In the genomic region with DNA sequence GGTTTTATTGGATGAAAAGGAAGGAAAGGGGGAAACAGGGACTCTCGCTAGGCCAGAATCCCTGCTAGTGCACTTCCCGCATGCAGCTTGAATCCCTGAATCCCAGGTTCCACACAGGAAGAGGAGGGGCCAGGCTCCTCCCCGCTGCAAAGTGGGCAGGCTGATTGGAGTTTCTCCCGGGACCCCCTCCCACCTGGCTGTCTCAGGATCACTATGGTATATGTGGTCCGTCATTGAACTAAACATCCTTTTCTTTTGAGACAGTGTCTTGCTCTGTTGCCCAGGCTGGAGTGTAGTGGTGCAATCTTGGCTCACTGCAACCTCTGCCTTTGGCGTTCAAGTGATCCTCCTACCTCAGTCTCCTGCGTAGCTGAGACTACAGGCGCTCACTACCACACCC, we compare ENCODE assay signal across 18 cellular contexts.
"Had no signal": no experiment of that assay in that cellular context is flagged by ENCODE, and none has a peak within 500 bp of the region (broad histone marks: within the 10 kb centered on the region; RNA-seq: fewer than 3 reads in every experiment).

No MANE protein-coding gene starts in this region.

- H3K36me3 Mint-ChIP-seq: mesothelial cell of epicardium; neural progenitor cell; stimulated activated effector memory CD8-positive, alpha-beta T cell treated with anti-CD3 and anti-CD28 coated beads, Interleukin-12 subunit alpha, Interleukin-12 subunit beta, amount 100 ng/mL, for 72 hours; T-cell had no signal

- H3K4me3 ChIP-seq: adrenal gland, cardiac muscle cell, dorsolateral prefrontal cortex, gastroesophageal sphincter, neural progenitor cell, pancreas, vagina had no signal

- H3K9ac ChIP-seq: neural progenitor cell had no signal

- H3K4me1 Mint-ChIP-seq: endodermal cell, neural progenitor cell had no signal

- FAIRE-seq: islet of Langerhans, pancreas had no signal

- H3K27me3 ChIP-seq: adrenal gland, cardiac muscle cell, dorsolateral prefrontal cortex, gastroesophageal sphincter, neural progenitor cell, pancreas, vagina had no signal

- H3K4me1 ChIP-seq: adrenal gland, gastroesophageal sphincter, vagina had no signal

- H3K9me3 ChIP-seq: adrenal gland, gastroesophageal sphincter, pancreas, vagina had no signal

- H3K36me3 ChIP-seq: adrenal gland, cardiac muscle cell, gastroesophageal sphincter, neural progenitor cell, pancreas, vagina had no signal

- DNase-seq: activated CD4-positive, alpha-beta T cell treated with anti-CD3 and anti-CD28 coated beads for 1 hour; activated CD4-positive, alpha-beta T cell treated with anti-CD3 and anti-CD28 coated beads, Interleukin-2, amount 50 U/mL, for 4 hours; activated naive CD4-positive, alpha-beta T cell treated with anti-CD3 and anti-CD28 coated beads, Interleukin-2, amount 10 ng/mL, durations not matched to agents 7 days and 5 days; activated T-cell treated with anti-CD3 and anti-CD28 coated beads, Interleukin-2, amount 50 U/mL, for 1 hour; adrenal gland; dorsolateral prefrontal cortex; endodermal cell; pancreas; T-cell; T-helper 9 cell had no signal

- H3K9me3 Mint-ChIP-seq: mesothelial cell of epicardium; stimulated activated effector memory CD8-positive, alpha-beta T cell treated with anti-CD3 and anti-CD28 coated beads, Interleukin-12 subunit alpha, Interleukin-12 subunit beta, amount 100 ng/mL, for 72 hours; T-cell had no signal

- H3K4me3 Mint-ChIP-seq: activated naive CD4-positive, alpha-beta T cell treated with anti-CD3 and anti-CD28 coated beads, Interleukin-2, amount 10 ng/mL, durations not matched to agents 7 days and 5 days; endodermal cell; mesothelial cell of epicardium; neural progenitor cell; stimulated activated effector memory CD8-positive, alpha-beta T cell treated with anti-CD3 and anti-CD28 coated beads, Interleukin-12 subunit alpha, Interleukin-12 subunit beta, amount 100 ng/mL, for 72 hours; T-cell had no signal

- H3K4me2 ChIP-seq: neural progenitor cell had no signal

- H2AFZ ChIP-seq: neural progenitor cell had no signal

- H3K27ac ChIP-seq: adrenal gland, dorsolateral prefrontal cortex, gastroesophageal sphincter, neural progenitor cell, pancreas, vagina had no signal

- H3K27ac Mint-ChIP-seq: activated naive CD4-positive, alpha-beta T cell treated with anti-CD3 and anti-CD28 coated beads, Interleukin-2, amount 10 ng/mL, durations not matched to agents 7 days and 5 days; activated T-helper 2 cell treated with anti-CD3 and anti-CD28 coated beads, Interferon-gamma antibody, Interleukin-2, Interleukin-4, amounts not matched to agents 10 μg/mL and 5 μg/mL and 100 μg/mL, durations not matched to agents 14 hours and 24 hours and 36 hours; endodermal cell; mesothelial cell of epicardium; neural progenitor cell; stimulated activated effector memory CD8-positive, alpha-beta T cell treated with anti-CD3 and anti-CD28 coated beads, Interleukin-12 subunit alpha, Interleukin-12 subunit beta, amount 100 ng/mL, for 72 hours; T-cell had no signal

- ATAC-seq: gastroesophageal sphincter; pancreas; stimulated activated effector memory CD8-positive, alpha-beta T cell treated with anti-CD3 and anti-CD28 coated beads, Interleukin-12 subunit alpha, Interleukin-12 subunit beta, amount 100 ng/mL, for 72 hours; T-cell had no signal
